24 cellular contexts compared by ENCODE assay signal in genomic region chr4:124132161-124132560, GRCh38.
"Had no signal": no experiment of that assay in that cellular context is flagged by ENCODE, and none has a peak within 500 bp of the region (broad histone marks: within the 10 kb centered on the region; RNA-seq: fewer than 3 reads in every experiment).

No MANE protein-coding gene starts in this region.

- H3K27ac Mint-ChIP-seq: activated CD8-positive, alpha-beta T cell treated with anti-CD3 and anti-CD28 coated beads for 36 hours; activated naive CD8-positive, alpha-beta T cell treated with anti-CD3 and anti-CD28 coated beads, Interleukin-2, amount 10 ng/mL, durations not matched to agents 7 days and 5 days; activated T-cell treated with anti-CD3 and anti-CD28 coated beads, Interleukin-2, amount 50 U/mL, for 24 hours; activated T-helper 2 cell treated with anti-CD3 and anti-CD28 coated beads, Interferon-gamma antibody, Interleukin-2, Interleukin-4, amounts not matched to agents 10 μg/mL and 5 μg/mL and 100 μg/mL, durations not matched to agents 14 hours and 24 hours and 36 hours; naive B cell; stimulated activated memory B cell treated with anti-CD40 and anti-IgM and Interleukin-4, amounts not matched to agents 10 μg/mL and 1 μg/mL and 100 μg/mL, for 72 hours; type B pancreatic cell had no signal

- H3K27ac ChIP-seq: brain microvascular endothelial cell, esophagus squamous epithelium, gastrocnemius medialis, heart left ventricle, left ventricle myocardium inferior, ovary, psoas muscle, testis had no signal

- H3K27me3 ChIP-seq: brain microvascular endothelial cell, esophagus squamous epithelium, gastrocnemius medialis, heart left ventricle, ovary, testis had no signal

- H3K36me3 Mint-ChIP-seq: activated naive CD8-positive, alpha-beta T cell treated with anti-CD3 and anti-CD28 coated beads, Interleukin-2, amount 10 ng/mL, durations not matched to agents 7 days and 5 days; stimulated activated memory B cell treated with anti-CD40 and anti-IgM and Interleukin-4, amounts not matched to agents 10 μg/mL and 1 μg/mL and 100 μg/mL, for 72 hours had no signal

- H3K4me1 Mint-ChIP-seq: activated naive CD8-positive, alpha-beta T cell treated with anti-CD3 and anti-CD28 coated beads, Interleukin-2, amount 10 ng/mL, durations not matched to agents 7 days and 5 days; naive B cell; neural crest cell; stimulated activated memory B cell treated with anti-CD40 and anti-IgM and Interleukin-4, amounts not matched to agents 10 μg/mL and 1 μg/mL and 100 μg/mL, for 72 hours had no signal

- H3K4me3 ChIP-seq: esophagus squamous epithelium, gastrocnemius medialis, heart left ventricle, left ventricle myocardium inferior, ovary, psoas muscle, testis had no signal

- H3K9me3 ChIP-seq: gastrocnemius medialis, ovary, psoas muscle, testis had no signal

- DNase-seq: activated CD4-positive, alpha-beta T cell treated with anti-CD3 and anti-CD28 coated beads for 48 hours; activated CD4-positive, CD25-positive, alpha-beta regulatory T cell; activated CD8-positive, alpha-beta T cell treated with anti-CD3 and anti-CD28 coated beads for 36 hours; activated naive CD4-positive, alpha-beta T cell treated with Interleukin-2 at 50 U/mL for 16 hours; activated naive CD8-positive, alpha-beta T cell treated with anti-CD3 and anti-CD28 coated beads, Interleukin-2, amount 10 ng/mL, durations not matched to agents 7 days and 5 days; activated T-cell treated with anti-CD3 and anti-CD28 coated beads, Interleukin-2, amount 50 U/mL, for 24 hours; anterior cingulate cortex; brain microvascular endothelial cell; effector CD8-positive, alpha-beta T cell; esophagus squamous epithelium; gastrocnemius medialis; heart left ventricle; left ventricle myocardium inferior; naive B cell; ovary; psoas muscle; stimulated activated CD4-positive, alpha-beta T cell treated with anti-CD3 and anti-CD28 coated beads, Interleukin-4, amount 100 ng/mL, for 4 hours; T-helper 1 cell; T-helper 9 cell; testis had no signal

- H3K27me3 Mint-ChIP-seq: activated CD8-positive, alpha-beta T cell treated with anti-CD3 and anti-CD28 coated beads for 36 hours; activated naive CD8-positive, alpha-beta T cell treated with anti-CD3 and anti-CD28 coated beads, Interleukin-2, amount 10 ng/mL, durations not matched to agents 7 days and 5 days; activated T-cell treated with anti-CD3 and anti-CD28 coated beads, Interleukin-2, amount 50 U/mL, for 24 hours; stimulated activated memory B cell treated with anti-CD40 and anti-IgM and Interleukin-4, amounts not matched to agents 10 μg/mL and 1 μg/mL and 100 μg/mL, for 72 hours; type B pancreatic cell had no signal

- H3K4me3 Mint-ChIP-seq: activated CD8-positive, alpha-beta T cell treated with anti-CD3 and anti-CD28 coated beads for 36 hours; activated naive CD8-positive, alpha-beta T cell treated with anti-CD3 and anti-CD28 coated beads, Interleukin-2, amount 10 ng/mL, durations not matched to agents 7 days and 5 days; activated T-cell treated with anti-CD3 and anti-CD28 coated beads, Interleukin-2, amount 50 U/mL, for 24 hours; naive B cell; neural crest cell; stimulated activated memory B cell treated with anti-CD40 and anti-IgM and Interleukin-4, amounts not matched to agents 10 μg/mL and 1 μg/mL and 100 μg/mL, for 72 hours; type B pancreatic cell had no signal

- H3K4me1 ChIP-seq: gastrocnemius medialis, left ventricle myocardium inferior, psoas muscle, testis had no signal

- H3K36me3 ChIP-seq: brain microvascular endothelial cell, esophagus squamous epithelium, gastrocnemius medialis, heart left ventricle, left ventricle myocardium inferior, ovary had no signal
